ENCODE assay signal across 29 cellular contexts in the genomic region with DNA sequence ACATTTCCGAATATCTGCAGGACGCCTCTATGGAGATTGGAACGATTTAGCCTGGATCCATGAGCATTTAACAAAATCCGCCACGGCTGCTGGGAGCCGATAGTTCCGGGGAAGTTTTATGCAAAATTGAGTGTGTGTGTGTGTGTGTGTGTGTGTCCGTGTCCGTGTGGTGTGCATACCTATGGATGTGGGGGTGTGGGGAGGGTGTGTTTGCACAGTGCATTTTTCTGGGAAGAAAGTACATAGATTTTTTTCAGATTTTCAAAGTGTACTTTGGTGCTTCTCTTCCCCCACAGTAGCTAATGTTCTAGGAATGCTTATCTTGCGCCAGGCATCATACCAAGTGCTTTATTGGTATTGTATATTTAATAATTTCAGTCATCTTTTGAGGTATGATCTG.
"Had no signal": no experiment of that assay in that cellular context is flagged by ENCODE, and none has a peak within 500 bp of the region (broad histone marks: within the 10 kb centered on the region; RNA-seq: fewer than 3 reads in every experiment).

No MANE protein-coding gene starts in this region.

- ATAC-seq: effector memory CD8-positive, alpha-beta T cell; esophagus mucosa; gastrocnemius medialis; heart right ventricle; left colon; left lobe of liver; left ventricle myocardium superior; mucosa of descending colon had no signal

- H3K4me3 Mint-ChIP-seq: dendritic cell treated with granulocyte-macrophage colony-stimulating factor and Interleukin-4, amounts not matched to agents 40 ng/mL and 50 ng/mL, for 4 days; effector memory CD8-positive, alpha-beta T cell; endodermal cell; immature natural killer cell; memory B cell had no signal

- H3K27ac Mint-ChIP-seq: dendritic cell treated with granulocyte-macrophage colony-stimulating factor and Interleukin-4, amounts not matched to agents 40 ng/mL and 50 ng/mL, for 4 days; effector memory CD8-positive, alpha-beta T cell; endodermal cell; immature natural killer cell; memory B cell had no signal

- H3K9me3 Mint-ChIP-seq: dendritic cell treated with granulocyte-macrophage colony-stimulating factor and Interleukin-4, amounts not matched to agents 40 ng/mL and 50 ng/mL, for 4 days; effector memory CD8-positive, alpha-beta T cell; endodermal cell; memory B cell had no signal

- H3K9me3 ChIP-seq: colonic mucosa, esophagus squamous epithelium, gastrocnemius medialis, heart right ventricle, mucosa of descending colon had no signal

- H3K27ac ChIP-seq: colonic mucosa, epithelial cell of prostate, esophagus squamous epithelium, gastrocnemius medialis, heart right ventricle had no signal

- H3K27me3 Mint-ChIP-seq: dendritic cell treated with granulocyte-macrophage colony-stimulating factor and Interleukin-4, amounts not matched to agents 40 ng/mL and 50 ng/mL, for 4 days; effector memory CD8-positive, alpha-beta T cell; memory B cell had no signal

- H3K4me1 Mint-ChIP-seq: endodermal cell, immature natural killer cell, memory B cell had no signal

- H3K36me3 Mint-ChIP-seq: immature natural killer cell, memory B cell had no signal

- DNase-seq: cerebellar nuclear complex; colonic mucosa; cortex of kidney; effector CD8-positive, alpha-beta T cell; effector memory CD8-positive, alpha-beta T cell; endodermal cell; erythroblast; esophagus squamous epithelium; foreskin fibroblast; foreskin melanocyte; gastrocnemius medialis; glutamatergic neuron; heart right ventricle; hypothalamus; immature natural killer cell; islet precursor cell; kidney; kidney glomerular epithelial cell; left colon; left ventricle myocardium superior; mammary epithelial cell; mesendoderm; mucosa of descending colon had no signal

- H3K27me3 ChIP-seq: colonic mucosa, esophagus squamous epithelium, gastrocnemius medialis had no signal

- H3K4me1 ChIP-seq: colonic mucosa, esophagus squamous epithelium, gastrocnemius medialis, heart right ventricle had no signal

- H3K4me3 ChIP-seq: colonic mucosa, esophagus squamous epithelium, gastrocnemius medialis, heart right ventricle, lung, mucosa of descending colon had no signal

- H3K36me3 ChIP-seq: colonic mucosa, esophagus squamous epithelium, gastrocnemius medialis, heart right ventricle had no signal
